1 cellular context compared by ENCODE assay signal in genomic region chr11:61815790-61816735, GRCh38.
TF ChIP-seq lines count a peak whose summit lies in the region.

No MANE protein-coding gene starts in this region.

TF ChIP-seq in HepG2, 621 proteins besides CTCF, POLR2A, EP300 and RAD21 (continued from another document):
- TF ChIP-seq ZNF550 (CRISPR knock-in tag; IDR thresholded peaks at IDR 0.05; ENCODE audit: borderline replicate concordance) (0 out of 2 replicates have a peak, but pooled peaks have one; percentile 56), SRF (IDR thresholded peaks at IDR 0.05; ENCODE audit: low read depth, low read length) (no peak), ZNF101 (CRISPR knock-in tag; IDR thresholded peaks at IDR 0.05; ENCODE audit: borderline replicate concordance, low read depth) (no peak), ISL2 (CRISPR knock-in tag; IDR thresholded peaks at IDR 0.05) (no peak), HES4 (CRISPR knock-in tag; IDR thresholded peaks at IDR 0.05; ENCODE audit: borderline replicate concordance) (no peak), ZNF737 (CRISPR knock-in tag; IDR thresholded peaks at IDR 0.05; ENCODE audit: borderline replicate concordance) (no peak), ZNF143 (CRISPR knock-in tag; IDR thresholded peaks at IDR 0.05) (no peak), SIN3A (IDR thresholded peaks at IDR 0.05; ENCODE audit: borderline replicate concordance, low read depth, low read length) (peak; percentile 50; the same call in 1 of the 2 replicates), MAZ (IDR thresholded peaks at IDR 0.05; ENCODE audit: borderline replicate concordance, low read depth, low read length) (peak; percentile 18; the same call in 1 of the 2 replicates), MAZ (CRISPR knock-in tag; IDR thresholded peaks at IDR 0.05; ENCODE audit: low read depth) (no peak), PLRG1 (conservative IDR thresholded peaks at IDR 0.05) (no peak), RFX3 (CRISPR knock-in tag; IDR thresholded peaks at IDR 0.05) (no peak), ERF (CRISPR knock-in tag; IDR thresholded peaks at IDR 0.05) (0 out of 2 replicates have a peak, but pooled peaks have one; percentile 65), ZBTB2 (CRISPR knock-in tag; IDR thresholded peaks at IDR 0.05; ENCODE audit: low read depth) (peak; percentile 70; the same call in 1 of the 2 replicates), ZNF605 (CRISPR knock-in tag; IDR thresholded peaks at IDR 0.05) (peak; percentile 16; the same call in 1 of the 2 replicates), ZNF552 (CRISPR knock-in tag; IDR thresholded peaks at IDR 0.05; ENCODE audit: borderline replicate concordance) (0 out of 2 replicates have a peak, but pooled peaks have one; percentile 35), GATAD1 (CRISPR knock-in tag; IDR thresholded peaks at IDR 0.05) (0 out of 2 replicates have a peak, but pooled peaks have one; percentile 10), ATF5 (CRISPR knock-in tag; IDR thresholded peaks at IDR 0.05; ENCODE audit: low read depth) (no peak; the same call in 1 of the 2 replicates), MNT (IDR thresholded peaks at IDR 0.05) (no peak), ZBED4 (CRISPR knock-in tag; IDR thresholded peaks at IDR 0.05; ENCODE audit: borderline replicate concordance) (no peak), GTF2F1 (IDR thresholded peaks at IDR 0.05; ENCODE audit: low read length) (no peak), ZNF350 (CRISPR knock-in tag; IDR thresholded peaks at IDR 0.05; ENCODE audit: borderline replicate concordance, low read depth) (0 out of 2 replicates have a peak, but pooled peaks have one; percentile 2), ZNF816 (CRISPR knock-in tag; IDR thresholded peaks at IDR 0.05; ENCODE audit: borderline replicate concordance) (0 out of 2 replicates have a peak, but pooled peaks have one; percentile 69)
